Comparison of ENCODE assay signal across 2 cellular contexts in the genomic region with DNA sequence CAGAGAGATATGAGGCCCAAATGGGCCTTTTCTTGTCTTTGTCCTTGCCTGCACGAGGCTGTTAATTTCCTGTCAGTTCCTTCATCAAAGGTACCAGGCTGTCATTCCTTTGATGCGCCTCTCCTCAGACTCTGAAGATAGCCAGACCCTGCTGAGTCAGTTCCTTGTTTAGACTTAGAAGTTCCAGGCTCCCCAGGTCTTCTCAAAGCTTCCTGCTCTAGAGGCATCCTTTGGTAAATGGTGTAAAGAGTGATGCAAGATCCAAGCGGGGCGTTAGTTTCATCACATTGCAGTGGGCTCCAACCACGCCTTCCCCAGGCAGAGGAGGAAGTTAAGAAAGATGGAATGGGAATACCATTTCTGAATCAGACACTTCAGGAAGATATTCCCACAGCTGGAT.
TF ChIP-seq lines count a peak whose summit lies in the region.

No MANE protein-coding gene starts in this region.

TF ChIP-seq in SK-N-SH, 30 proteins besides CTCF, POLR2A, EP300 and RAD21:
- TF ChIP-seq MXI1 (IDR thresholded peaks at IDR 0.05; ENCODE audit: low read depth, low read length) (no peak), TCF12 (IDR thresholded peaks at IDR 0.05) (peak; percentile 50), TAF1 (IDR thresholded peaks at IDR 0.05; ENCODE audit: borderline replicate concordance, low read depth, low read length) (no peak)

TF ChIP-seq in SK-N-SH treated with all-trans-retinoic acid at 6 μM for 48 hours, 23 proteins besides CTCF, POLR2A, EP300 and RAD21:
- TF ChIP-seq SNAI2 (CRISPR knock-in tag; IDR thresholded peaks at IDR 0.05) (no peak), ZC3H10 (CRISPR knock-in tag; IDR thresholded peaks at IDR 0.05) (no peak), ESRRG (CRISPR knock-in tag; IDR thresholded peaks at IDR 0.05) (no peak), RARB (CRISPR knock-in tag; IDR thresholded peaks at IDR 0.05) (no peak), GLIS3 (CRISPR knock-in tag; IDR thresholded peaks at IDR 0.05) (no peak), ZNF70 (CRISPR knock-in tag; IDR thresholded peaks at IDR 0.05) (no peak), ZNF565 (CRISPR knock-in tag; conservative IDR thresholded peaks at IDR 0.05; ENCODE audit: low read depth) (no peak)
- TF ChIP-seq, protein P1, sequence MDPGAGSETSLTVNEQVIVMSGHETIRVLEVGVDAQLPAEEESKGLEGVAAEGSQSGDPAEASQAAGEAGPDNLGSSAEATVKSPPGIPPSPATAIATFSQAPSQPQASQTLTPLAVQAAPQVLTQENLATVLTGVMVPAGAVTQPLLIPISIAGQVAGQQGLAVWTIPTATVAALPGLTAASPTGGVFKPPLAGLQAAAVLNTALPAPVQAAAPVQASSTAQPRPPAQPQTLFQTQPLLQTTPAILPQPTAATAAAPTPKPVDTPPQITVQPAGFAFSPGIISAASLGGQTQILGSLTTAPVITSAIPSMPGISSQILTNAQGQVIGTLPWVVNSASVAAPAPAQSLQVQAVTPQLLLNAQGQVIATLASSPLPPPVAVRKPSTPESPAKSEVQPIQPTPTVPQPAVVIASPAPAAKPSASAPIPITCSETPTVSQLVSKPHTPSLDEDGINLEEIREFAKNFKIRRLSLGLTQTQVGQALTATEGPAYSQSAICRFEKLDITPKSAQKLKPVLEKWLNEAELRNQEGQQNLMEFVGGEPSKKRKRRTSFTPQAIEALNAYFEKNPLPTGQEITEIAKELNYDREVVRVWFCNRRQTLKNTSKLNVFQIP (CRISPR knock-in tag; IDR thresholded peaks at IDR 0.05; ENCODE audit: borderline replicate concordance, low read depth): no peak
